In the genomic region with DNA sequence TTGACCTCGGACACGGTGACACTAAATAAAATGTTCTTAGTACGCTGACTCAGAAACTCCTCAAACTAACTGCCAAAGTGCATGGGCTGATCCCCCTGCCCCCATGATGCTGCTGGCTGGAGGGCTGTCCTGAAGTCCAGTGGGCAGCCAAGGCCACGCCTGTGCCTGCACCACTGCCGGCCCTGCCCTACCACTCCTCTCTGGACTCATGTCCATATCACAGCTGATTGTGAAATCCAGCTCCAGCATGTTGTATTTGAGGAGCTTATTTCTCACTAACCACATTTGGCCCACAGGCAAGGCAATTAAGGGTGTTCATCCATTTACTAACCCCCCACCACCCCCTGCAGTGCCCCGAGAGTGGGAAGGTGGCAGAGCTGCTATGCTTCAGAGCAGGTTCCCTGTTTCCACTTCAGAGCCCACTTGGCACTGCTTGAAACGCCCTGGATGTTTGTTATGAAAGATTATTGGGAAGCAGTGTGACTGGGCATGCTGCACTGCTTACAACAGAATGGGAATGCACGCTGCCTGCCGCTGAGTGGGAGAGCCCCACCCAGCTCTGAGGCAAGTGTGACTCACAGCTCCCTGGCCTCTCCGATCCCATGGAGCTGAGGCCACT, we compare ENCODE assay signal across 8 cellular contexts.
A peak's percentile ranks its signal among the peaks of the same experiment; 100 is the strongest.
DNase-seq lines count a peak whose midpoint lies in the region; ATAC-seq and TF ChIP-seq lines count a peak whose summit lies in the region.

No MANE protein-coding gene starts in this region.

- no peaks in the 10 kb centered on the region for H3K36me3 Mint-ChIP-seq in activated CD8-positive, alpha-beta T cell treated with anti-CD3 and anti-CD28 coated beads, Interleukin-2, amount 10 ng/mL, durations not matched to agents 7 days and 5 days (ENCODE audit: low read depth)

- intact Hi-C loops in head of caudate nucleus (cut with DNase I): no loop called here

- H3K4me3 ChIP-seq in skeletal muscle cell (ENCODE audit: low read depth, low read length): no peak overlapping the region

- no peaks in the 10 kb centered on the region for H3K27me3 Mint-ChIP-seq in activated CD8-positive, alpha-beta T cell treated with anti-CD3 and anti-CD28 coated beads, Interleukin-2, amount 10 ng/mL, durations not matched to agents 7 days and 5 days (ENCODE audit: low read depth)

- no peak overlapping the region for H3K4me3 Mint-ChIP-seq in activated CD8-positive, alpha-beta T cell treated with anti-CD3 and anti-CD28 coated beads, Interleukin-2, amount 10 ng/mL, durations not matched to agents 7 days and 5 days

- POLR2A ChIA-PET in activated CD8-positive, alpha-beta T cell treated with anti-CD3 and anti-CD28 coated beads, Interleukin-2, amount 10 ng/mL, durations not matched to agents 7 days and 5 days (lab: Charles Lee): no interaction called here

- peak; percentile 51; the same call in 2 of the 3 replicates for ATAC-seq in SK-N-SH treated with all-trans-retinoic acid at 6 μM for 48 hours
- no peak for ATAC-seq in activated CD8-positive, alpha-beta T cell treated with anti-CD3 and anti-CD28 coated beads, Interleukin-2, amount 10 ng/mL, durations not matched to agents 7 days and 5 days
- no peak for ATAC-seq in GM18907 (IDR thresholded peaks at IDR 0.05; ENCODE audit: unreplicated experiment)

- no peaks in the 10 kb centered on the region for H3K4me1 Mint-ChIP-seq in activated CD8-positive, alpha-beta T cell treated with anti-CD3 and anti-CD28 coated beads, Interleukin-2, amount 10 ng/mL, durations not matched to agents 7 days and 5 days (ENCODE audit: low read depth)

- DNase-seq in Daoy (ENCODE audit: low read depth): peak; percentile 77
- peak in 39 of 42 donors; percentile 8 to 90 (median 54) for DNase-seq in head of caudate nucleus
- peak; percentile 27 for DNase-seq in skeletal muscle cell (ENCODE audit: low read depth)
- DNase-seq in activated CD8-positive, alpha-beta T cell treated with anti-CD3 and anti-CD28 coated beads, Interleukin-2, amount 10 ng/mL, durations not matched to agents 7 days and 5 days: no peak
- no peak for DNase-seq in DMS 273 treated with DMSO at 0.1 percent for 48 hours (lab: John Stamatoyannopoulos, UW)
- DNase-seq in DMS114 treated with DMSO at 0.1 percent for 48 hours (lab: John Stamatoyannopoulos, UW; ENCODE audit: unreplicated experiment): no peak

- H3K27ac Mint-ChIP-seq in activated CD8-positive, alpha-beta T cell treated with anti-CD3 and anti-CD28 coated beads, Interleukin-2, amount 10 ng/mL, durations not matched to agents 7 days and 5 days: no peak overlapping the region

- CTCF ChIA-PET in activated CD8-positive, alpha-beta T cell treated with anti-CD3 and anti-CD28 coated beads, Interleukin-2, amount 10 ng/mL, durations not matched to agents 7 days and 5 days (lab: Charles Lee): no interaction called here

- no peaks in the 10 kb centered on the region for H3K9me3 Mint-ChIP-seq in activated CD8-positive, alpha-beta T cell treated with anti-CD3 and anti-CD28 coated beads, Interleukin-2, amount 10 ng/mL, durations not matched to agents 7 days and 5 days (ENCODE audit: insufficient read depth)

TF ChIP-seq in SK-N-SH treated with all-trans-retinoic acid at 6 μM for 48 hours, 23 proteins besides CTCF, POLR2A, EP300 and RAD21:
- TF ChIP-seq RARB (CRISPR knock-in tag; IDR thresholded peaks at IDR 0.05): no peak
- TF ChIP-seq ZFP3 (CRISPR knock-in tag; IDR thresholded peaks at IDR 0.05): no peak
- no peak for TF ChIP-seq GLIS3 (CRISPR knock-in tag; IDR thresholded peaks at IDR 0.05)
- no peak for TF ChIP-seq SNAI2 (CRISPR knock-in tag; IDR thresholded peaks at IDR 0.05)
- TF ChIP-seq PPARA (CRISPR knock-in tag; IDR thresholded peaks at IDR 0.05; ENCODE audit: borderline replicate concordance): no peak
- TF ChIP-seq ZNF565 (CRISPR knock-in tag; conservative IDR thresholded peaks at IDR 0.05; ENCODE audit: low read depth): no peak
- TF ChIP-seq ZFP30 (CRISPR knock-in tag; IDR thresholded peaks at IDR 0.05): no peak
- no peak for TF ChIP-seq ISL1 (CRISPR knock-in tag; IDR thresholded peaks at IDR 0.05)
- no peak for TF ChIP-seq TOX (CRISPR knock-in tag; IDR thresholded peaks at IDR 0.05; ENCODE audit: borderline replicate concordance)

Comparison
In these comparisons a context has a peak if more than half of its experiments do, and no peak if none do; other contexts are left out.
1. DNase-seq: peak in Daoy (single experiment), head of caudate nucleus (39 of 42) and skeletal muscle cell (single experiment); none in activated CD8-positive, alpha-beta T cell treated with anti-CD3 and anti-CD28 coated beads, Interleukin-2, amount 10 ng/mL, durations not matched to agents 7 days and 5 days (single experiment), DMS 273 treated with DMSO at 0.1 percent for 48 hours (single experiment) and DMS114 treated with DMSO at 0.1 percent for 48 hours (single experiment).